Comparison of ENCODE assay signal across 13 cellular contexts in genomic region chr10:74738052-74738451, GRCh38.
DNase-seq lines count a peak whose midpoint lies in the region; ATAC-seq and TF ChIP-seq lines count a peak whose summit lies in the region.
"Had no signal": no experiment of that assay in that cellular context is flagged by ENCODE, and none has a peak within 500 bp of the region (broad histone marks: within the 10 kb centered on the region; RNA-seq: fewer than 3 reads in every experiment).

No MANE protein-coding gene starts in this region.

- no peak overlapping the region for H3K27ac ChIP-seq in mesendoderm (ENCODE audit: low read depth, low read length)
- no peak overlapping the region for H3K27ac ChIP-seq in transverse colon
- no peak overlapping the region for H3K27ac ChIP-seq in sigmoid colon
- H3K27ac ChIP-seq: RWPE1 had no signal

- H3K27ac Mint-ChIP-seq in T-helper 2 cell treated with Interferon-gamma antibody and Interleukin-4, amounts not matched to agents 5 μg/mL and 100 μg/mL, for 36 hours: peak overlapping the region; percentile 47
- H3K27ac Mint-ChIP-seq: activated CD4-positive, alpha-beta T cell treated with anti-CD3 and anti-CD28 coated beads, Interleukin-2, amount 10 ng/mL, durations not matched to agents 24 days and 14 days had no signal

- H3K79me1 ChIP-seq in mesendoderm (ENCODE audit: low read length): no peaks in the 10 kb centered on the region

- H3K36me3 ChIP-seq in mesendoderm (ENCODE audit: control insufficient read depth, insufficient read depth, low read length) (no peaks in the 10 kb centered on the region), transverse colon (no peaks in the 10 kb centered on the region), sigmoid colon (no peaks in the 10 kb centered on the region)

- TF ChIP-seq CTCF in GM12873 (IDR thresholded peaks at IDR 0.05; ENCODE audit: insufficient read depth, low read depth, low read length, missing control alignments) (peak; percentile 51), transverse colon (IDR thresholded peaks at IDR 0.05) (no peak), sigmoid colon (IDR thresholded peaks at IDR 0.05) (no peak)

- no peak overlapping the region for H3K56ac ChIP-seq in mesendoderm (ENCODE audit: low read length)

- no peak overlapping the region for H2BK120ac ChIP-seq in mesendoderm (ENCODE audit: low read depth, low read length)

- peaks cover 4% of the 10 kb centered on the region for H3K9me3 Mint-ChIP-seq in T-helper 2 cell treated with Interferon-gamma antibody and Interleukin-4, amounts not matched to agents 5 μg/mL and 100 μg/mL, for 36 hours

- no peak overlapping the region for H3K9ac ChIP-seq in mesendoderm (ENCODE audit: low read length)

- in situ Hi-C loops in transverse colon (cut with MboI; ENCODE audit: low pct_ligation_motif_present in 1 of 4, low pct_unique_long_range_greater_than_20kb in 1 of 4, low sequenced_read_pairs in 3 of 4): no loop called here

- intact Hi-C loops in transverse colon (cut with DNase I; ENCODE audit: low total_unique reads) (no loop called here), sigmoid colon (cut with DNase I) (no loop called here)

- H2AK5ac ChIP-seq in mesendoderm (ENCODE audit: low read length): no peak overlapping the region

- no peaks in the 10 kb centered on the region for H3K79me2 ChIP-seq in mesendoderm (ENCODE audit: control insufficient read depth, insufficient read depth, low read length)

- no peak overlapping the region for H4K5ac ChIP-seq in mesendoderm (ENCODE audit: low read length)

- H3K9me3 ChIP-seq in transverse colon (no peaks in the 10 kb centered on the region), sigmoid colon (no peaks in the 10 kb centered on the region)

- ATAC-seq in HG03521 (IDR thresholded peaks at IDR 0.05; ENCODE audit: unreplicated experiment): no peak

- no peak overlapping the region for H3K18ac ChIP-seq in mesendoderm (ENCODE audit: low read length)

- no peak overlapping the region for H3K4me2 ChIP-seq in mesendoderm (ENCODE audit: low read length)

- TF ChIP-seq EP300 in transverse colon (IDR thresholded peaks at IDR 0.05; ENCODE audit: low read depth): no peak
- TF ChIP-seq EP300 in sigmoid colon (IDR thresholded peaks at IDR 0.05): no peak

- no peak overlapping the region for H2BK5ac ChIP-seq in mesendoderm (ENCODE audit: low read length)

- no peak overlapping the region for H3K23ac ChIP-seq in mesendoderm (ENCODE audit: low read length)

- TF ChIP-seq POLR2A in transverse colon (IDR thresholded peaks at IDR 0.05): no peak
- no peak for TF ChIP-seq POLR2A in sigmoid colon (IDR thresholded peaks at IDR 0.05)

- H3K4me3 Mint-ChIP-seq in T-helper 2 cell treated with Interferon-gamma antibody and Interleukin-4, amounts not matched to agents 5 μg/mL and 100 μg/mL, for 36 hours: peak overlapping the region; percentile 51
- H3K4me3 Mint-ChIP-seq: activated CD4-positive, alpha-beta T cell treated with anti-CD3 and anti-CD28 coated beads, Interleukin-2, amount 10 ng/mL, durations not matched to agents 24 days and 14 days had no signal

- DNase-seq in HT-29 (ENCODE audit: low spot score) (peak; percentile 18), mesendoderm (peak; percentile 10), DMS53 (lab: John Stamatoyannopoulos, UW) (no peak), transverse colon (no peak), sigmoid colon (no peak)
- no peak for DNase-seq in T-helper 2 cell treated with Interferon-gamma antibody and Interleukin-4, amounts not matched to agents 5 μg/mL and 100 μg/mL, for 36 hours (ENCODE audit: low spot score)
- DNase-seq: activated CD4-positive, alpha-beta T cell treated with anti-CD3 and anti-CD28 coated beads, Interleukin-2, amount 10 ng/mL, durations not matched to agents 24 days and 14 days; amniotic stem cell; kidney; NCI-H1048 had no signal

- H3K4me1 ChIP-seq in mesendoderm (ENCODE audit: control insufficient read depth, low read depth, low read length) (no peaks in the 10 kb centered on the region), transverse colon (no peaks in the 10 kb centered on the region), sigmoid colon (no peaks in the 10 kb centered on the region)

- no peaks in the 10 kb centered on the region for H3K27me3 ChIP-seq in mesendoderm (ENCODE audit: insufficient read depth, low read length, poor library complexity)
- no peaks in the 10 kb centered on the region for H3K27me3 ChIP-seq in transverse colon
- H3K27me3 ChIP-seq in sigmoid colon: no peaks in the 10 kb centered on the region

- WGBS in mesendoderm (ENCODE audit: extremely low coverage, insufficient coverage, low lambda C conversion rate): no CpG with 5 or more reads among the region's 1 CpG
- 55% methylated on average over 1 of the region's 1 CpG; no CpG with 5 or more reads in 1 of the 2 donors for WGBS in transverse colon (ENCODE audit: low coverage in 1 of 2), 2 donors
- 61 to 71% methylated on average over 1 of the region's 1 CpG for WGBS in sigmoid colon, 2 donors

- H3K27me3 Mint-ChIP-seq in T-helper 2 cell treated with Interferon-gamma antibody and Interleukin-4, amounts not matched to agents 5 μg/mL and 100 μg/mL, for 36 hours (ENCODE audit: low read depth): no peaks in the 10 kb centered on the region
- H3K27me3 Mint-ChIP-seq: activated CD4-positive, alpha-beta T cell treated with anti-CD3 and anti-CD28 coated beads, Interleukin-2, amount 10 ng/mL, durations not matched to agents 24 days and 14 days had no signal

- H3K36me3 Mint-ChIP-seq in T-helper 2 cell treated with Interferon-gamma antibody and Interleukin-4, amounts not matched to agents 5 μg/mL and 100 μg/mL, for 36 hours (ENCODE audit: low read depth): peaks cover 3% of the 10 kb centered on the region

- H2BK15ac ChIP-seq in mesendoderm (replicated peaks; ENCODE audit: low read depth): no peak overlapping the region

- no peak overlapping the region for H3K4me3 ChIP-seq in mesendoderm (ENCODE audit: low read length)
- H3K4me3 ChIP-seq in transverse colon: no peak overlapping the region
- H3K4me3 ChIP-seq in sigmoid colon: no peak overlapping the region

- H3K4me1 Mint-ChIP-seq in T-helper 2 cell treated with Interferon-gamma antibody and Interleukin-4, amounts not matched to agents 5 μg/mL and 100 μg/mL, for 36 hours (ENCODE audit: low read depth): peaks cover 25% of the 10 kb centered on the region

- H3K4ac ChIP-seq in mesendoderm (ENCODE audit: low read depth, low read length): no peak overlapping the region

- no peak overlapping the region for H4K8ac ChIP-seq in mesendoderm (ENCODE audit: low read depth, low read length)

Comparison
In these comparisons a context has a peak if more than half of its experiments do, and no peak if none do; other contexts are left out.
1. DNase-seq: peak in HT-29 (single experiment) and mesendoderm (single experiment); none in T-helper 2 cell treated with Interferon-gamma antibody and Interleukin-4, amounts not matched to agents 5 μg/mL and 100 μg/mL, for 36 hours (single experiment), DMS53 (single experiment), transverse colon (single experiment) and sigmoid colon (single experiment).